In the genomic region with DNA sequence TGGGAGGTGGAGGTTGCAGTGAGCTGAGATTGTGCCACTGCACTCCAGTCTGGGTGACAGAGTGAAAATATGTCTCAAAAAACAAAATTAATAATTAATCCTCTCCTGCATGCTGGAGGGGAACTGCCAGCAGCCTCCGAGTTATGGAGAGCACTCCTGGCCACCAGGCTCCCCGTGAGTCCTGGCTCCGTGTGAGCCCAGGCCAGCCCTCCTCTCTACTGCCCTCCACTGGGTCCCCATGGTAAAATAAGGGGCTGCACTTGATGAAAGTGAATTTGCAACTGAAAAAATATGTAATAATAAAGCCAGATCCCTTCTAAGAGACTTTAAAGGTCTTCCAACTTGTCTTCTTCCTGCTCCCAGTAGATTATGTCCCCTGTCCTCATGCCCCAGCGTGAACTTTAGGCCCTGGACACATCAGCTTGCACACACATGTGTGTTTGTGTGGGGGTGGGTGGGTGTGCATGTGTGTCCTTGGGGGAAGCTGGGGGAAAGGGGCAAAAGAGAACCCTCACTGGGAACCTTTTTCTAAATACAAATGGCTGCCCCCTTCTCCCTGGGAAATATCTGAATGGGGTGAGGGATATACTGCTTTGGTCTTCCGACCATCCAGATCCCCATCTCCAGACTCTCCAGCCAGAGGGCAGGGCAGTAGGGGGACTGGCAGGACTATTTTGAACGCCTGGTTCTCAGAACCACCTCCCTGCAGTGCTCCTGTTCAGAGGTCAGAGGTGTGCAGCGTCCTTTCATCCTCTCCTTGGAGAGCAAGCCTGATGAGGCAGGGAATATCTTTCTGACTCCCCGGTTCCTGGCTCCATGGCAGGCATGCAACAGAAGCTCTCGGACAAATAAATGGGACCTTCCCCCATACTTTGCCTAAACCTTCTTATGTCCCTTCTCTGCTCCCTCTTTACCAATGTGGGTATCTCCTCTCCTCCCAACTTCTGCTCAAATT, we compare ENCODE assay signal across 1 cellular context.
TF ChIP-seq lines count a peak whose summit lies in the region.

No MANE protein-coding gene starts in this region.

TF ChIP-seq in H1, 55 proteins besides CTCF, POLR2A, EP300 and RAD21:
- TF ChIP-seq CBX5 (IDR thresholded peaks at IDR 0.05; ENCODE audit: low read depth, low read length) (no peak), TCF12 (IDR thresholded peaks at IDR 0.05; ENCODE audit: low read depth, low read length) (no peak), TEAD4 (IDR thresholded peaks at IDR 0.05; ENCODE audit: low read depth, low read length) (no peak), RFX5 (IDR thresholded peaks at IDR 0.05; ENCODE audit: borderline replicate concordance, low read depth, low read length) (no peak), RBBP5 (IDR thresholded peaks at IDR 0.05; ENCODE audit: borderline replicate concordance, low read depth, low read length) (no peak), HDAC6 (IDR thresholded peaks at IDR 0.05; ENCODE audit: low read depth, low read length) (no peak), TAF7 (optimal IDR thresholded peaks at IDR 0.05; ENCODE audit: borderline replicate concordance, low read depth, low read length) (no peak)
- TF ChIP-seq, protein P1, sequence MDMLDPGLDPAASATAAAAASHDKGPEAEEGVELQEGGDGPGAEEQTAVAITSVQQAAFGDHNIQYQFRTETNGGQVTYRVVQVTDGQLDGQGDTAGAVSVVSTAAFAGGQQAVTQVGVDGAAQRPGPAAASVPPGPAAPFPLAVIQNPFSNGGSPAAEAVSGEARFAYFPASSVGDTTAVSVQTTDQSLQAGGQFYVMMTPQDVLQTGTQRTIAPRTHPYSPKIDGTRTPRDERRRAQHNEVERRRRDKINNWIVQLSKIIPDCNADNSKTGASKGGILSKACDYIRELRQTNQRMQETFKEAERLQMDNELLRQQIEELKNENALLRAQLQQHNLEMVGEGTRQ (IDR thresholded peaks at IDR 0.05; ENCODE audit: low read length), result no peak
